Comparison of ENCODE assay signal across 17 cellular contexts in the genomic region with DNA sequence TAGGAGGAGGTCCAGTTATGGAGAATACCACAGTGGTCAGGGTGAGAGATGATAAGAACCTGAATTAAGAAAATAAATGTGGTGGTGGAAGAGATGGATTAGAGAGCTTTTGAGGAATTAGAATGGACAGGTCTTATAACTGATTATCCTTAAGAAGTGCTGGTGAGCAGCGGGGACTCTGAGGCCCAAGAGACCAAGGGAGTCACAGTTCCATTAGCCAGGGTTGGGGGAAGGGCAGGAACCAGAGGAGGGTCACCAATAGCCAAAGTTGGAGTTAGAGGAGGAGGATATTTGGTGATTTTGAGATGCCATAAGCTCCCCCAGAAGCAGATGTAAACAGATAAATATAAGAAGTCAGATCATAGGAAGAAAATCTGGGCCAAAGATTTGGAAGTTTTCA.
DNase-seq lines count a peak whose midpoint lies in the region; ATAC-seq and TF ChIP-seq lines count a peak whose summit lies in the region.
"Had no signal": no experiment of that assay in that cellular context is flagged by ENCODE, and none has a peak within 500 bp of the region (broad histone marks: within the 10 kb centered on the region; RNA-seq: fewer than 3 reads in every experiment).

No MANE protein-coding gene starts in this region.

- H3F3A ChIP-seq in GM23338 (replicated peaks; ENCODE audit: low read depth) (no peaks in the 10 kb centered on the region), neural progenitor cell (ENCODE audit: low read depth) (no peaks in the 10 kb centered on the region)

- H3K4me3 Mint-ChIP-seq in GM23338 (no peak overlapping the region), neural progenitor cell (no peak overlapping the region)
- H3K4me3 Mint-ChIP-seq: B cell; CD4-positive, alpha-beta T cell; CD8-positive, alpha-beta T cell had no signal

- no peak overlapping the region for H3K27ac ChIP-seq in GM23338 (ENCODE audit: low read depth)
- H3K27ac ChIP-seq in neural progenitor cell = no peak overlapping the region
- H3K27ac ChIP-seq: 22Rv1; A549; BLaER1 treated with 17β-estradiol and CSF1 and Interleukin-3, amounts not matched to agents 10 nM and 100 nM; C4-2B had no signal

- H3K4me1 Mint-ChIP-seq in GM23338 (no peaks in the 10 kb centered on the region), neural progenitor cell (no peaks in the 10 kb centered on the region)
- H3K4me1 Mint-ChIP-seq: B cell had no signal

- no peaks in the 10 kb centered on the region for H3K9me3 ChIP-seq in neural progenitor cell (ENCODE audit: low read depth)
- H3K9me3 ChIP-seq: A549; BLaER1 treated with 17β-estradiol and CSF1 and Interleukin-3, amounts not matched to agents 10 nM and 100 nM; Caco-2 had no signal

- H3K36me3 ChIP-seq in GM23338 (ENCODE audit: insufficient read depth) (no peaks in the 10 kb centered on the region), neural progenitor cell (no peaks in the 10 kb centered on the region)
- H3K36me3 ChIP-seq: BLaER1 treated with 17β-estradiol and CSF1 and Interleukin-3, amounts not matched to agents 10 nM and 100 nM had no signal

- H3K9me3 Mint-ChIP-seq in GM23338 (no peaks in the 10 kb centered on the region), neural progenitor cell (no peaks in the 10 kb centered on the region)
- H3K9me3 Mint-ChIP-seq: CD4-positive, alpha-beta T cell; CD8-positive, alpha-beta T cell had no signal

- DNase-seq in NCI-H82 (lab: John Stamatoyannopoulos, UW) (peak; percentile 9), NCI-H82 treated with DMSO at 0.1 percent for 48 hours (lab: John Stamatoyannopoulos, UW; ENCODE audit: unreplicated experiment) (no peak), GM23338 (ENCODE audit: low spot score) (no peak), neural progenitor cell (ENCODE audit: low spot score) (no peak), NCI-H345 (lab: John Stamatoyannopoulos, UW) (no peak)
- DNase-seq: AML-193; Caco-2; Calu3; CD4-positive, alpha-beta T cell; CD8-positive, alpha-beta T cell; DMS79 treated with DMSO at 0.1 percent for 48 hours; GF-D8 had no signal

- H3K79me2 ChIP-seq in GM23338 (replicated peaks; ENCODE audit: insufficient read depth) (no peaks in the 10 kb centered on the region), neural progenitor cell (ENCODE audit: low read depth) (no peaks in the 10 kb centered on the region)

- H3K27me3 Mint-ChIP-seq in GM23338 (ENCODE audit: insufficient read depth, low read depth, poor library complexity) (no peaks in the 10 kb centered on the region), neural progenitor cell (ENCODE audit: insufficient read depth, low read depth) (no peaks in the 10 kb centered on the region)
- H3K27me3 Mint-ChIP-seq: CD4-positive, alpha-beta T cell had no signal

- H3K4me3 ChIP-seq in GM23338 (no peak overlapping the region), neural progenitor cell (no peak overlapping the region)
- H3K4me3 ChIP-seq: A549; BLaER1 treated with 17β-estradiol and CSF1 and Interleukin-3, amounts not matched to agents 10 nM and 100 nM had no signal

- H3K27ac Mint-ChIP-seq in GM23338 = no peak overlapping the region
- H3K27ac Mint-ChIP-seq in neural progenitor cell = no peak overlapping the region
- H3K27ac Mint-ChIP-seq: B cell; CD4-positive, alpha-beta T cell; CD8-positive, alpha-beta T cell had no signal

- H3K36me3 Mint-ChIP-seq in GM23338 (ENCODE audit: low read depth) (no peaks in the 10 kb centered on the region), neural progenitor cell (no peaks in the 10 kb centered on the region)
- H3K36me3 Mint-ChIP-seq: CD8-positive, alpha-beta T cell had no signal

- H3K9ac ChIP-seq in neural progenitor cell = no peak overlapping the region
- H3K9ac ChIP-seq: BLaER1 treated with 17β-estradiol and CSF1 and Interleukin-3, amounts not matched to agents 10 nM and 100 nM had no signal

- H3K27me3 ChIP-seq in GM23338 (ENCODE audit: insufficient read depth) (no peaks in the 10 kb centered on the region), neural progenitor cell (no peaks in the 10 kb centered on the region)
- H3K27me3 ChIP-seq: BLaER1 treated with 17β-estradiol and CSF1 and Interleukin-3, amounts not matched to agents 10 nM and 100 nM had no signal

- no peaks in the 10 kb centered on the region for H3K4me1 ChIP-seq in GM23338 (ENCODE audit: insufficient read depth)
- no peaks in the 10 kb centered on the region for H3K4me1 ChIP-seq in neural progenitor cell
- H3K4me1 ChIP-seq: A549; BLaER1 treated with 17β-estradiol and CSF1 and Interleukin-3, amounts not matched to agents 10 nM and 100 nM; Caco-2 had no signal

- H3K9me2 ChIP-seq in GM23338 (ENCODE audit: insufficient read depth) = peaks cover 4% of the 10 kb centered on the region; the same call in 1 of the 2 replicates

- peak overlapping the region; percentile 67 for H2AFZ ChIP-seq in GM23338
- peak overlapping the region; percentile 19 for H2AFZ ChIP-seq in neural progenitor cell (replicated peaks)

- no peak for ATAC-seq in GM23338
- ATAC-seq: CD8-positive, alpha-beta T cell had no signal

- TF ChIP-seq CTCF in GM23338 (conservative IDR thresholded peaks at IDR 0.05; ENCODE audit: low read depth in 2 of 2) (no peak), neural progenitor cell (IDR thresholded peaks at IDR 0.05) (no peak)

- H4K20me1 ChIP-seq in GM23338 (replicated peaks; ENCODE audit: insufficient read depth) (no peaks in the 10 kb centered on the region), neural progenitor cell (ENCODE audit: low read depth) (no peaks in the 10 kb centered on the region)
- H4K20me1 ChIP-seq: BLaER1 treated with 17β-estradiol and CSF1 and Interleukin-3, amounts not matched to agents 10 nM and 100 nM had no signal

- H3K4me2 ChIP-seq in GM23338 = no peak overlapping the region
- no peak overlapping the region for H3K4me2 ChIP-seq in neural progenitor cell
- H3K4me2 ChIP-seq: A549; BLaER1 treated with 17β-estradiol and CSF1 and Interleukin-3, amounts not matched to agents 10 nM and 100 nM had no signal

TF ChIP-seq in GM23338, 12 proteins besides CTCF, POLR2A, EP300 and RAD21 (continues in another document):
- TF ChIP-seq NANOG (IDR thresholded peaks at IDR 0.05; ENCODE audit: borderline replicate concordance) = no peak
- no peak for TF ChIP-seq POLR2AphosphoS5 (IDR thresholded peaks at IDR 0.05; ENCODE audit: low read depth)
- TF ChIP-seq JUNB (IDR thresholded peaks at IDR 0.05; ENCODE audit: unreplicated experiment) = no peak
- TF ChIP-seq STAT1 (IDR thresholded peaks at IDR 0.05; ENCODE audit: unreplicated experiment) = no peak
- TF ChIP-seq EZH2phosphoT487 (IDR thresholded peaks at IDR 0.05; ENCODE audit: unreplicated experiment) = no peak
- TF ChIP-seq CREB1 (CRISPR knock-in tag; IDR thresholded peaks at IDR 0.05; ENCODE audit: low read depth) = no peak
- no peak for TF ChIP-seq ZNF331 (CRISPR knock-in tag; IDR thresholded peaks at IDR 0.05; ENCODE audit: low read depth)
- no peak for TF ChIP-seq EZH2 (IDR thresholded peaks at IDR 0.05; ENCODE audit: low read depth, unreplicated experiment)
